Comparison of ENCODE assay signal across 1 cellular context in the genomic region with DNA sequence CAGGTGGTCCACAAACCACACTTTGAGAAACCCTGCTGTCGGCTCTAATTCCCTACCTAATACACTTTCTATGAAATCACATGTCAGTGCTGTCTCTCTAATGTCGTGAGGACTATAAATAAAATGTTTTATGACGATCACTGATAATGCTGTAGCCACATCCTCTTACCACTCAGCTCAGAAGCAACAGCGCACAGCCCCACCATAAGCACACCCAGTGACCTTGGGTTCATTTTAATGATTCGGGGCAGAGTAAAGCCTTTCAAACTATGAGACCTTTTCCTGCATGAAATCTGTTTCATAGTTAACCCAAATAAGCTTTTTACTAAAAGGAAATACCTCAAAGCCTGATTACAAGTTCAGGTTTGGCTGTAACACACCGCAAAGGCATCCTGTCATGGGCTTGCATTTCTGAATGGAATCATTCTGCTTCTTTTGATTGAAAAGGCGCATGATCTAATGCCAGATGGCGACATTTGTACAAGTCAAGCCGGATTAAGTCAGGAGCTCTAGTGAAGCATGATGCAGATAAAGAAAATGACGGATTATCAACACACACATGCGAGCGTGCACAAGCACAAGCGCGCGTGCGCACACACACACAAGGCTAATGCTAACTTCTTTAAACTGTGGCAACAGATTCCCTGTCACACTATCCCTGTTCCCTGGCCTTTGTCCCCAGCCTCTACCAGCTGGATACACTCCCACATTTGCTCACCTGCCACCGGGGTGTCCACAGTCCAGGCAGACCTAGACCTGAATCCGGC.
TF ChIP-seq lines count a peak whose summit lies in the region.

No MANE protein-coding gene starts in this region.

TF ChIP-seq in HepG2, 621 proteins besides CTCF, POLR2A, EP300 and RAD21 (continued from another document):
- no peak for TF ChIP-seq ZNF512 (CRISPR knock-in tag; IDR thresholded peaks at IDR 0.05)
- TF ChIP-seq U2AF1 (optimal IDR thresholded peaks at IDR 0.05; ENCODE audit: low read depth, low read length): no peak
- TF ChIP-seq TMF1 (CRISPR knock-in tag; IDR thresholded peaks at IDR 0.05; ENCODE audit: low read depth): no peak
- TF ChIP-seq, protein P1, sequence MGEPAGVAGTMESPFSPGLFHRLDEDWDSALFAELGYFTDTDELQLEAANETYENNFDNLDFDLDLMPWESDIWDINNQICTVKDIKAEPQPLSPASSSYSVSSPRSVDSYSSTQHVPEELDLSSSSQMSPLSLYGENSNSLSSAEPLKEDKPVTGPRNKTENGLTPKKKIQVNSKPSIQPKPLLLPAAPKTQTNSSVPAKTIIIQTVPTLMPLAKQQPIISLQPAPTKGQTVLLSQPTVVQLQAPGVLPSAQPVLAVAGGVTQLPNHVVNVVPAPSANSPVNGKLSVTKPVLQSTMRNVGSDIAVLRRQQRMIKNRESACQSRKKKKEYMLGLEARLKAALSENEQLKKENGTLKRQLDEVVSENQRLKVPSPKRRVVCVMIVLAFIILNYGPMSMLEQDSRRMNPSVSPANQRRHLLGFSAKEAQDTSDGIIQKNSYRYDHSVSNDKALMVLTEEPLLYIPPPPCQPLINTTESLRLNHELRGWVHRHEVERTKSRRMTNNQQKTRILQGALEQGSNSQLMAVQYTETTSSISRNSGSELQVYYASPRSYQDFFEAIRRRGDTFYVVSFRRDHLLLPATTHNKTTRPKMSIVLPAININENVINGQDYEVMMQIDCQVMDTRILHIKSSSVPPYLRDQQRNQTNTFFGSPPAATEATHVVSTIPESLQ (CRISPR knock-in tag; conservative IDR thresholded peaks at IDR 0.05): no peak
- no peak for TF ChIP-seq KAT8 (CRISPR knock-in tag; IDR thresholded peaks at IDR 0.05)
- no peak for TF ChIP-seq AKNA (CRISPR knock-in tag; IDR thresholded peaks at IDR 0.05; ENCODE audit: borderline replicate concordance)
- no peak for TF ChIP-seq ZNF883 (CRISPR knock-in tag; IDR thresholded peaks at IDR 0.05; ENCODE audit: not compliant biosample characterization)
- TF ChIP-seq MBD4 (IDR thresholded peaks at IDR 0.05; ENCODE audit: borderline replicate concordance, low read length): no peak
- no peak for TF ChIP-seq ZNF484 (CRISPR knock-in tag; IDR thresholded peaks at IDR 0.05; ENCODE audit: borderline replicate concordance, low read depth)
